16 cellular contexts compared by ENCODE assay signal in the genomic region with DNA sequence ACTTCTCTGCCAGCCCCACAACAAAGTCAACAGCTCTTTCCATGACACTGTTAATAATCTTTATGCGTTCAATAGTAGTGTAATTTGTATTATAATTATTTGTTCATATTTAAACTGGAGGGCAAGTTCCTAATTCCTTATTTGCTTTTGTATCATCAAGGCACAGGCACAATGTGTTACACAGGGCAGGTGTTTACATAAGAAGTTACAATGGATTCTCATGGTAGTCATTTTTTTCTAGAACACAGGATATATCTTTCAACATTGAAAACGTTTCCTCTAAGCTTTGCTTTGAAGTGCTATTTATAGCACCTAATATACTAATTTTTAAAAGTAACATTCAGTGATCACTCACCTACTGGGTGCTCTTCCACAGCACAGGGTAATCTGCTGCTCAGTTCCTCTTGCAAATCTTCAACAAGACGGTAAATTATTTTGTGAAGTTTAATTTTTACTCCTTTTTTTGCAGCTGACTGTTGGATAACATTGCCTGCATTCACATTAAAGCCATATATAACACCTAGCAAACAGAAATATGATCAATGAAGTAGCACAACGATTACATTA.
"Had no signal": no experiment of that assay in that cellular context is flagged by ENCODE, and none has a peak within 500 bp of the region (broad histone marks: within the 10 kb centered on the region; RNA-seq: fewer than 3 reads in every experiment).

No MANE protein-coding gene starts in this region.

- H3K27ac ChIP-seq: breast epithelium, ovary, thoracic aorta, upper lobe of right lung had no signal

- H3K4me3 ChIP-seq: breast epithelium, lung, ovary, thoracic aorta, upper lobe of right lung had no signal

- H3K27me3 ChIP-seq: breast epithelium, ovary, upper lobe of right lung had no signal

- DNase-seq: activated CD4-positive, CD25-positive, alpha-beta regulatory T cell treated with anti-CD3 and anti-CD28 coated beads, Interleukin-2, amount 50 U/mL, for 72 hours; activated naive CD4-positive, alpha-beta T cell treated with anti-CD3 and anti-CD28 coated beads for 36 hours; activated naive CD8-positive, alpha-beta T cell treated with anti-CD3 and anti-CD28 coated beads, Interleukin-2, amount 50 U/mL, for 24 hours; aorta; cerebellar nuclear complex; effector memory CD8-positive, alpha-beta T cell; islet precursor cell; naive B cell; ovary; stimulated activated CD4-positive, alpha-beta T cell treated with anti-CD3 and anti-CD28 coated beads, Interleukin-1b, Interleukin-23, amount 100 ng/mL, for 48 hours; stimulated activated naive CD8-positive, alpha-beta T cell treated with anti-CD3 and anti-CD28 coated beads, Interleukin-15, amount 100 ng/mL, for 72 hours; T1000; upper lobe of right lung had no signal

- H3K4me1 ChIP-seq: breast epithelium had no signal

- H3K36me3 ChIP-seq: breast epithelium, ovary had no signal

- H3K9me3 ChIP-seq: breast epithelium, ovary, thoracic aorta, upper lobe of right lung had no signal
